Comparison of ENCODE assay signal across 8 cellular contexts in genomic region chr20:47677314-47678129, GRCh38.
A peak's percentile ranks its signal among the peaks of the same experiment; 100 is the strongest.
DNase-seq lines count a peak whose midpoint lies in the region; ATAC-seq and TF ChIP-seq lines count a peak whose summit lies in the region.

No MANE protein-coding gene starts in this region.

- H3K4me1 ChIP-seq in testis: no peaks in the 10 kb centered on the region

- H3K27ac ChIP-seq in 22Rv1 (no peak overlapping the region), testis (no peak overlapping the region)

- no peaks in the 10 kb centered on the region for H3K4me1 Mint-ChIP-seq in activated CD4-positive, alpha-beta T cell treated with anti-CD3 and anti-CD28 coated beads, Interleukin-2, amount 10 ng/mL, durations not matched to agents 24 days and 14 days
- H3K4me1 Mint-ChIP-seq in nephron: peaks cover 7% of the 10 kb centered on the region

- DNase-seq in NCI-H2227 (lab: John Stamatoyannopoulos, UW; ENCODE audit: unreplicated experiment): peak; percentile 67
- peak; percentile 86 for DNase-seq in activated CD4-positive, alpha-beta T cell treated with anti-CD3 and anti-CD28 coated beads, Interleukin-2, amount 10 ng/mL, durations not matched to agents 24 days and 14 days
- peak; percentile 72 for DNase-seq in dermis blood vessel endothelial cell
- peak; percentile 56 for DNase-seq in testis

- H3K4me3 ChIP-seq in testis: no peak overlapping the region

- no peaks in the 10 kb centered on the region for H3K9me3 Mint-ChIP-seq in activated CD4-positive, alpha-beta T cell treated with anti-CD3 and anti-CD28 coated beads, Interleukin-2, amount 10 ng/mL, durations not matched to agents 24 days and 14 days
- no peaks in the 10 kb centered on the region for H3K9me3 Mint-ChIP-seq in nephron

- no peaks in the 10 kb centered on the region for H3K36me3 Mint-ChIP-seq in activated CD4-positive, alpha-beta T cell treated with anti-CD3 and anti-CD28 coated beads, Interleukin-2, amount 10 ng/mL, durations not matched to agents 24 days and 14 days (ENCODE audit: low read depth)
- H3K36me3 Mint-ChIP-seq in nephron (ENCODE audit: low read depth): peaks cover 11% of the 10 kb centered on the region

- no peaks in the 10 kb centered on the region for H3K27me3 Mint-ChIP-seq in activated CD4-positive, alpha-beta T cell treated with anti-CD3 and anti-CD28 coated beads, Interleukin-2, amount 10 ng/mL, durations not matched to agents 24 days and 14 days
- H3K27me3 Mint-ChIP-seq in nephron (ENCODE audit: low read depth): peaks cover under 1% of the 10 kb centered on the region

- H3K27ac Mint-ChIP-seq in activated CD4-positive, alpha-beta T cell treated with anti-CD3 and anti-CD28 coated beads, Interleukin-2, amount 10 ng/mL, durations not matched to agents 24 days and 14 days: no peak overlapping the region
- H3K27ac Mint-ChIP-seq in nephron: no peak overlapping the region

- peak; percentile 94 for TF ChIP-seq CTCF in 22Rv1 (IDR thresholded peaks at IDR 0.05)
- TF ChIP-seq CTCF in GM12874 (IDR thresholded peaks at IDR 0.05; ENCODE audit: insufficient read depth, low read depth, low read length): peak; percentile 97
- peak; percentile 85 to 86 (median 86) for TF ChIP-seq CTCF in nephron (IDR thresholded peaks at IDR 0.05; ENCODE audit: unreplicated experiment in 3 of 3)
- peak in 2 of 3 experiments; percentile 67 to 74 for TF ChIP-seq CTCF in testis (IDR thresholded peaks at IDR 0.05)

- TF ChIP-seq POLR2A in testis (IDR thresholded peaks at IDR 0.05): no peak

- WGBS in testis, 2 donors: 69 to 80% methylated on average over 12 to 18 of the region's 18 CpGs

- no peak overlapping the region for H3K4me3 Mint-ChIP-seq in activated CD4-positive, alpha-beta T cell treated with anti-CD3 and anti-CD28 coated beads, Interleukin-2, amount 10 ng/mL, durations not matched to agents 24 days and 14 days
- H3K4me3 Mint-ChIP-seq in nephron: no peak overlapping the region

- intact Hi-C loops in activated CD4-positive, alpha-beta T cell treated with anti-CD3 and anti-CD28 coated beads, Interleukin-2, amount 10 ng/mL, durations not matched to agents 24 days and 14 days (cut with micrococcal nuclease): loop anchor here (1.0 kb wide), 1 partner anchor 944 kb away; no protein-coding TSS in a partner anchor
- intact Hi-C loops in testis (cut with DNase I; ENCODE audit: low total_unique reads): no loop called here

- no peaks in the 10 kb centered on the region for H3K36me3 ChIP-seq in testis (ENCODE audit: low read depth, missing control alignments)

- H3K9me3 ChIP-seq in testis: no peaks in the 10 kb centered on the region

- no peaks in the 10 kb centered on the region for H3K27me3 ChIP-seq in testis

- no peak for ATAC-seq in HG03108 (IDR thresholded peaks at IDR 0.05; ENCODE audit: unreplicated experiment)
